Comparison of ENCODE assay signal across 10 cellular contexts in genomic region chr2:165470351-165470750, GRCh38. TPM values are rescaled to one million over a fixed set of nuclear protein-coding genes. Genes with fewer than 3 reads are reported as not detected.
DNase-seq lines count a peak whose midpoint lies in the region; ATAC-seq and TF ChIP-seq lines count a peak whose summit lies in the region.
"Had no signal": no experiment of that assay in that cellular context is flagged by ENCODE, and none has a peak within 500 bp of the region (broad histone marks: within the 10 kb centered on the region; RNA-seq: fewer than 3 reads in every experiment).

No MANE protein-coding gene starts in this region.

- ATAC-seq in left lung: no peak

- H3K9me3 ChIP-seq in left lung (no peaks in the 10 kb centered on the region), suprapubic skin (no peaks in the 10 kb centered on the region), adrenal gland (replicated peaks in 1 of 3) (no peaks in the 10 kb centered on the region)

- H3K27me3 Mint-ChIP-seq in HFFc6 (ENCODE audit: insufficient read depth): no peaks in the 10 kb centered on the region
- no peaks in the 10 kb centered on the region for H3K27me3 Mint-ChIP-seq in chondrocyte (ENCODE audit: low read depth)

- peaks cover 18% of the 10 kb centered on the region for H3K9me3 Mint-ChIP-seq in HFFc6
- H3K9me3 Mint-ChIP-seq in chondrocyte (ENCODE audit: low read depth): no peaks in the 10 kb centered on the region

- H3K4me1 ChIP-seq in left lung (no peaks in the 10 kb centered on the region), suprapubic skin (peaks cover 11% of the 10 kb centered on the region), adrenal gland (replicated peaks in 1 of 2) (peaks cover 0 to 12% of the 10 kb centered on the region in 2 donors)

- intact Hi-C loops in left lung (cut with DNase I) (no loop called here), adrenal gland (cut with DNase I) (no loop called here)

- TF ChIP-seq EP300 in suprapubic skin (IDR thresholded peaks at IDR 0.05): no peak

- no peak for DNase-seq in HFFc6
- no peak for DNase-seq in chondrocyte (ENCODE audit: low spot score)
- DNase-seq in left lung: no peak
- no peak for DNase-seq in suprapubic skin (ENCODE audit: low spot score in 2 of 2)
- no peak for DNase-seq in nucleus accumbens (lab: John Stamatoyannopoulos, UW)
- no peak for DNase-seq in adrenal gland
- DNase-seq in A172 (ENCODE audit: low spot score): no peak
- DNase-seq: activated T-cell treated with anti-CD3 and anti-CD28 coated beads, Interleukin-2, amount 50 U/mL, for 1 hour; GDM1; NCI-H1105 had no signal

- no peaks in the 10 kb centered on the region for H3K36me3 Mint-ChIP-seq in HFFc6 (ENCODE audit: low read depth)
- no peaks in the 10 kb centered on the region for H3K36me3 Mint-ChIP-seq in chondrocyte (ENCODE audit: low read depth)

- H3K27ac ChIP-seq in left lung (no peak overlapping the region), suprapubic skin (no peak overlapping the region), adrenal gland (no peak overlapping the region)

- TF ChIP-seq POLR2A in suprapubic skin (IDR thresholded peaks at IDR 0.05) (no peak), adrenal gland (IDR thresholded peaks at IDR 0.05) (no peak)

- H3K27me3 ChIP-seq in left lung (no peaks in the 10 kb centered on the region), suprapubic skin (no peaks in the 10 kb centered on the region), adrenal gland (no peaks in the 10 kb centered on the region)

- H3K4me3 Mint-ChIP-seq in HFFc6 (peak overlapping the region; percentile 62; the same call in 1 of the 2 replicates), chondrocyte (ENCODE audit: unreplicated experiment) (peak overlapping the region; percentile 79)

- H3K4me1 Mint-ChIP-seq in HFFc6 (ENCODE audit: low read depth) (no peaks in the 10 kb centered on the region), chondrocyte (ENCODE audit: low read depth) (peaks cover 21% of the 10 kb centered on the region)

- TF ChIP-seq CTCF in HFFc6 (IDR thresholded peaks at IDR 0.05) (no peak), chondrocyte (IDR thresholded peaks at IDR 0.05) (no peak), left lung (IDR thresholded peaks at IDR 0.05) (no peak), suprapubic skin (IDR thresholded peaks at IDR 0.05) (no peak), adrenal gland (IDR thresholded peaks at IDR 0.05) (no peak)

- no peak overlapping the region for H3K27ac Mint-ChIP-seq in HFFc6
- H3K27ac Mint-ChIP-seq in chondrocyte (ENCODE audit: unreplicated experiment): no peak overlapping the region

- H3K36me3 ChIP-seq in left lung: no peaks in the 10 kb centered on the region
- no peaks in the 10 kb centered on the region for H3K36me3 ChIP-seq in suprapubic skin
- no peaks in the 10 kb centered on the region for H3K36me3 ChIP-seq in adrenal gland (replicated peaks in 1 of 2)

- H3K4me3 ChIP-seq in left lung (peak overlapping the region; percentile 25 to 41), suprapubic skin (peak overlapping the region; percentile 51), adrenal gland (peak overlapping the region in 1 of 4 donors; percentile 52)

RNA-seq across cellular contexts. Expression of gene CSRNP3, which starts 0.9 kb away (rescaled TPM):
- under 1 TPM in 4 of 6 experiments, not detected in 2; 0.02 to 0.79 (median 0.31) TPM for total RNA-seq in HFFc6 (2021; fragmentation: NEBNext Ultra II Directional; extraction: Animal tissue kit (Norgen Biotek cat#: 25700))
- total RNA-seq in chondrocyte (3.7 to 8.2 TPM (median 3.7 TPM) in 3 replicates), left lung (1 to 10 TPM; 1.5 to 5.5 TPM), suprapubic skin (1 to 10 TPM; 1.3 to 7.2 (median 4.3) TPM), adrenal gland (10 to 100 TPM in 2 of 8 donors, 1 to 10 TPM in 6; 3.8 to 11.5 (median 5.8) TPM)
- polyA plus RNA-seq in adrenal gland: 1 to 10 TPM; 1.3 to 4.6 (median 1.7) TPM
- total RNA-seq in A172 (2014; rRNA removed; shearing (Covaris generic)): 2.8 and 4.0 TPM in 2 replicates
